Comparison of ENCODE assay signal across 8 cellular contexts in the genomic region with DNA sequence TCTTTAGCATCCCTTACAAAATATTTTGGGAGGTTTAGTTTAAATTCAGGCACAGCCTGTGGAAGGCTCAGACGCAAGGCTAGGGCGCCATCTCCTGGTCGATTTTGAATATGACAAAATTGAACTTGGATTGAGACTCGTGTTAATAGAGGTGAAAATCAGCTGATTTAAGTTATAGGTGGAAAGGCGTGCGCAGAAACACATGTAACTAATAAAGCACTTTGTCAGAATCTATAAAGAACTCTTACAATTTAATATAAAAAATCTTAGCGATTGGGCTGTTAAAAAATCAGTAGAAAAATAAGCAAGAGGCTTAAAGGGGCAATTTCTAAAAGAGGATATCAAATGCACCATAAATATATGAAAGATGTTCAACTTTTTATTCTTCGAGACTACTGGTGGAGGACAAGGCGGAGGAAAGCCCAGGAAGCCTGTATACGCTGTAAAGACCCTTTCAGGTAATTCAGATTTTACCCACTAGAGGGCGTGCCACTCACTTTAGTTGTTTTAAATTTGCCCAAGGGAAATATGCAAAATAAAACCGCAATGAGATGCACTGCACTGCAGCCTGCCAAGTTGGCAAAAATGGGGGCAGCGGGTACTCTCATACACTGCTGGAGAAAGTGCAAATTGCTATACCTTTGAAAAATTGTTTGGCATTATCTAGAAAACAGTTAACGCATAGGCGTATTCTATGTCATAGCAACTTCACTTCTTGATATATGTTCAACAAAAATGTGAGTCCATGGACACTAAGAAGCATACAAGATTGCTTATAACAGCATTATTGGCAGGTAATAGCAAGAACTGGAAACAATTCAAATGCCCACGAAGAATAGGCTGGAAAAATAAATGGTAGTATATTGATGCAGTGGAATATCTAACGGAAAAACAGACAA.
DNase-seq lines count a peak whose midpoint lies in the region; ATAC-seq and TF ChIP-seq lines count a peak whose summit lies in the region.

No MANE protein-coding gene starts in this region.

- no peaks in the 10 kb centered on the region for H3K27me3 ChIP-seq in BE2C

- DNase-seq in BE2C: peak; percentile 82
- peak; percentile 83 for DNase-seq in NCI-H774 (lab: John Stamatoyannopoulos, UW)
- DNase-seq in activated CD8-positive, alpha-beta memory T cell treated with anti-CD3 and anti-CD28 coated beads for 1 hour (ENCODE audit: extremely low read depth in 1 of 2, low read depth in 1 of 2): peak; percentile 45 to 54
- peak; percentile 83 to 89 (median 88) for DNase-seq in effector memory CD8-positive, alpha-beta T cell
- DNase-seq in stimulated activated CD8-positive, alpha-beta memory T cell treated with anti-CD3 and anti-CD28 coated beads, Interleukin-2, amount 100 ng/mL, for 1 hour (ENCODE audit: low read depth in 2 of 2): peak; percentile 47 to 53

- H3K4me1 ChIP-seq in BE2C: peaks cover 5% of the 10 kb centered on the region
- H3K4me1 ChIP-seq in mesodermal cell (ENCODE audit: control insufficient read depth, insufficient read depth, low read length, poor library complexity, severe bottlenecking): peaks cover 19% of the 10 kb centered on the region

- no peaks in the 10 kb centered on the region for H3K36me3 ChIP-seq in BE2C
- no peaks in the 10 kb centered on the region for H3K36me3 ChIP-seq in mesodermal cell (ENCODE audit: control insufficient read depth, insufficient read depth, low read length)

- no peaks in the 10 kb centered on the region for H3K9me3 Mint-ChIP-seq in effector memory CD8-positive, alpha-beta T cell

- peak overlapping the region; percentile 86 to 91 for H3K27ac Mint-ChIP-seq in effector memory CD8-positive, alpha-beta T cell

- H3K4me3 Mint-ChIP-seq in effector memory CD8-positive, alpha-beta T cell: peak overlapping the region; percentile 82 to 87

- peaks cover 38% of the 10 kb centered on the region in 2 donors for H3K4me1 Mint-ChIP-seq in effector memory CD8-positive, alpha-beta T cell (ENCODE audit: low read depth in 2 of 2)

- H3K9me3 ChIP-seq in BE2C (no peaks in the 10 kb centered on the region), mesodermal cell (ENCODE audit: control insufficient read depth, low read length) (no peaks in the 10 kb centered on the region)

- H3K27ac ChIP-seq in mesodermal cell (ENCODE audit: low read depth, low read length, severe bottlenecking): peak overlapping the region; percentile 23

- H3K36me3 Mint-ChIP-seq in effector memory CD8-positive, alpha-beta T cell (ENCODE audit: insufficient read depth): peaks cover 46% of the 10 kb centered on the region

- WGBS in mesodermal cell (ENCODE audit: insufficient coverage in 2 of 2), 2 experiments: 15 to 19% methylated on average over 11 to 12 of the region's 17 CpGs

- H3K27me3 Mint-ChIP-seq in effector memory CD8-positive, alpha-beta T cell: no peaks in the 10 kb centered on the region

- ATAC-seq in GM19372 (IDR thresholded peaks at IDR 0.05; ENCODE audit: low read depth, unreplicated experiment): peak; percentile 58
- ATAC-seq in HG03565 (IDR thresholded peaks at IDR 0.05; ENCODE audit: unreplicated experiment): peak; percentile 43
- ATAC-seq in effector memory CD8-positive, alpha-beta T cell (replicated peaks): peak; percentile 42

- peak; percentile 72 for TF ChIP-seq CTCF in BE2C (IDR thresholded peaks at IDR 0.05; ENCODE audit: low read depth, low read length)

- H3K4me3 ChIP-seq in BE2C (ENCODE audit: low read depth, low read length) (peak overlapping the region; percentile 69), mesodermal cell (ENCODE audit: extremely low read depth, insufficient read depth, low read length, poor library complexity, severe bottlenecking) (peak overlapping the region; percentile 9)

Comparison
In these comparisons a context has a peak if more than half of its experiments do, and no peak if none do; other contexts are left out.
1. Peak in every context shown above with its lines: DNase-seq, ATAC-seq, H3K4me3 ChIP-seq and H3K27ac ChIP-seq.